ENCODE assay signal across 19 cellular contexts in genomic region chr1:198241553-198241952, GRCh38.
DNase-seq lines count a peak whose midpoint lies in the region; ATAC-seq and TF ChIP-seq lines count a peak whose summit lies in the region.
"Had no signal": no experiment of that assay in that cellular context is flagged by ENCODE, and none has a peak within 500 bp of the region (broad histone marks: within the 10 kb centered on the region; RNA-seq: fewer than 3 reads in every experiment).

No MANE protein-coding gene starts in this region.

- CTCF ChIA-PET in CD8-positive, alpha-beta memory T cell (lab: Charles Lee), result no interaction called here

- H3K27ac ChIP-seq in CD8-positive, alpha-beta memory T cell (ENCODE audit: low read depth, low read length), result no peak overlapping the region
- H3K27ac ChIP-seq in brain microvascular endothelial cell, result no peak overlapping the region
- H3K27ac ChIP-seq: 22Rv1, C4-2B, Peyer's patch had no signal

- H3K4me3 Mint-ChIP-seq in CD8-positive, alpha-beta memory T cell, result peak overlapping the region in 1 of 7 donors; percentile 1
- H3K4me3 Mint-ChIP-seq in activated T-helper 2 cell treated with anti-CD3 and anti-CD28 coated beads, Interferon-gamma antibody, Interleukin-2, Interleukin-4, amounts not matched to agents 10 μg/mL and 5 μg/mL and 100 μg/mL, durations not matched to agents 14 hours and 24 hours and 36 hours (ENCODE audit: low read depth), result no peak overlapping the region
- peak overlapping the region; percentile 77 for H3K4me3 Mint-ChIP-seq in natural killer cell treated with Interleukin-12 subunit alpha and Interleukin-12 subunit beta and Interleukin-15 and Interleukin-18, amount 100 ng/mL, for 72 hours
- H3K4me3 Mint-ChIP-seq: H9 had no signal

- H3K27me3 Mint-ChIP-seq in CD8-positive, alpha-beta memory T cell, result no peaks in the 10 kb centered on the region
- no peaks in the 10 kb centered on the region for H3K27me3 Mint-ChIP-seq in activated T-helper 2 cell treated with anti-CD3 and anti-CD28 coated beads, Interferon-gamma antibody, Interleukin-2, Interleukin-4, amounts not matched to agents 10 μg/mL and 5 μg/mL and 100 μg/mL, durations not matched to agents 14 hours and 24 hours and 36 hours (ENCODE audit: low read depth)
- no peaks in the 10 kb centered on the region for H3K27me3 Mint-ChIP-seq in natural killer cell treated with Interleukin-12 subunit alpha and Interleukin-12 subunit beta and Interleukin-15 and Interleukin-18, amount 100 ng/mL, for 72 hours

- peak; percentile 64 to 85 for ATAC-seq in activated CD4-positive, CD25-positive, alpha-beta regulatory T cell treated with anti-CD3 and anti-CD28 coated beads, Interleukin-2, amount 50 U/mL, for 24 hours
- ATAC-seq in natural killer cell treated with Interleukin-12 subunit alpha and Interleukin-12 subunit beta and Interleukin-15 and Interleukin-18, amount 100 ng/mL, for 72 hours, result peak; percentile 72 to 87
- ATAC-seq in HG03175 (IDR thresholded peaks at IDR 0.05; ENCODE audit: unreplicated experiment), result no peak
- ATAC-seq: Right ventricle myocardium inferior had no signal

- POLR2A ChIA-PET in CD8-positive, alpha-beta memory T cell (lab: Charles Lee), result no interaction called here

- H3K9me3 ChIP-seq in CD8-positive, alpha-beta memory T cell (ENCODE audit: low read length), result no peaks in the 10 kb centered on the region
- H3K9me3 ChIP-seq: Peyer's patch had no signal

- no peak for TF ChIP-seq CTCF in brain microvascular endothelial cell (IDR thresholded peaks at IDR 0.05; ENCODE audit: low read depth, low read length, missing control alignments)

- H3K36me3 ChIP-seq in CD8-positive, alpha-beta memory T cell (ENCODE audit: insufficient read depth, low read length), result no peaks in the 10 kb centered on the region
- peaks cover 14% of the 10 kb centered on the region for H3K36me3 ChIP-seq in brain microvascular endothelial cell (replicated peaks)
- H3K36me3 ChIP-seq: Peyer's patch had no signal

- H3K9me3 Mint-ChIP-seq in CD8-positive, alpha-beta memory T cell, result no peaks in the 10 kb centered on the region
- H3K9me3 Mint-ChIP-seq in activated T-helper 2 cell treated with anti-CD3 and anti-CD28 coated beads, Interferon-gamma antibody, Interleukin-2, Interleukin-4, amounts not matched to agents 10 μg/mL and 5 μg/mL and 100 μg/mL, durations not matched to agents 14 hours and 24 hours and 36 hours, result no peaks in the 10 kb centered on the region
- H3K9me3 Mint-ChIP-seq in natural killer cell treated with Interleukin-12 subunit alpha and Interleukin-12 subunit beta and Interleukin-15 and Interleukin-18, amount 100 ng/mL, for 72 hours, result no peaks in the 10 kb centered on the region
- H3K9me3 Mint-ChIP-seq: H9 had no signal

- no peak overlapping the region for H3K4me3 ChIP-seq in CD8-positive, alpha-beta memory T cell (ENCODE audit: low read length)
- H3K4me3 ChIP-seq in brain microvascular endothelial cell (ENCODE audit: low read depth, low read length), result no peak overlapping the region
- H3K4me3 ChIP-seq: Peyer's patch had no signal

- peaks cover 7 to 15% (median 7%) of the 10 kb centered on the region in 3 donors for H3K36me3 Mint-ChIP-seq in CD8-positive, alpha-beta memory T cell
- peaks cover 17% of the 10 kb centered on the region for H3K36me3 Mint-ChIP-seq in activated T-helper 2 cell treated with anti-CD3 and anti-CD28 coated beads, Interferon-gamma antibody, Interleukin-2, Interleukin-4, amounts not matched to agents 10 μg/mL and 5 μg/mL and 100 μg/mL, durations not matched to agents 14 hours and 24 hours and 36 hours (ENCODE audit: low read depth)
- no peaks in the 10 kb centered on the region for H3K36me3 Mint-ChIP-seq in natural killer cell treated with Interleukin-12 subunit alpha and Interleukin-12 subunit beta and Interleukin-15 and Interleukin-18, amount 100 ng/mL, for 72 hours

- peaks cover 47 to 58% (median 55%) of the 10 kb centered on the region in 3 donors for H3K4me1 Mint-ChIP-seq in CD8-positive, alpha-beta memory T cell
- peaks cover 19% of the 10 kb centered on the region for H3K4me1 Mint-ChIP-seq in activated T-helper 2 cell treated with anti-CD3 and anti-CD28 coated beads, Interferon-gamma antibody, Interleukin-2, Interleukin-4, amounts not matched to agents 10 μg/mL and 5 μg/mL and 100 μg/mL, durations not matched to agents 14 hours and 24 hours and 36 hours (ENCODE audit: low read depth)
- peaks cover 24 to 26% of the 10 kb centered on the region in 2 donors for H3K4me1 Mint-ChIP-seq in natural killer cell treated with Interleukin-12 subunit alpha and Interleukin-12 subunit beta and Interleukin-15 and Interleukin-18, amount 100 ng/mL, for 72 hours (ENCODE audit: low read depth in 2 of 2)

- in situ Hi-C loops in brain microvascular endothelial cell (cut with HindIII; ENCODE audit: low pct_ligation_motif_present, low sequenced_read_pairs), result no loop called here

- no peaks in the 10 kb centered on the region for H3K27me3 ChIP-seq in CD8-positive, alpha-beta memory T cell (ENCODE audit: insufficient read depth, low read length, poor library complexity, severe bottlenecking)
- no peaks in the 10 kb centered on the region for H3K27me3 ChIP-seq in brain microvascular endothelial cell (replicated peaks)
- H3K27me3 ChIP-seq: Peyer's patch had no signal

- peak overlapping the region in 5 of 8 donors; percentile 8 to 92 (median 83) for H3K27ac Mint-ChIP-seq in CD8-positive, alpha-beta memory T cell
- H3K27ac Mint-ChIP-seq in activated T-helper 2 cell treated with anti-CD3 and anti-CD28 coated beads, Interferon-gamma antibody, Interleukin-2, Interleukin-4, amounts not matched to agents 10 μg/mL and 5 μg/mL and 100 μg/mL, durations not matched to agents 14 hours and 24 hours and 36 hours, result peak overlapping the region; percentile 51
- peak overlapping the region; percentile 56 to 84 for H3K27ac Mint-ChIP-seq in natural killer cell treated with Interleukin-12 subunit alpha and Interleukin-12 subunit beta and Interleukin-15 and Interleukin-18, amount 100 ng/mL, for 72 hours
- H3K27ac Mint-ChIP-seq: H9 had no signal

- intact Hi-C loops in activated T-helper 2 cell treated with anti-CD3 and anti-CD28 coated beads, Interferon-gamma antibody, Interleukin-2, Interleukin-4, amounts not matched to agents 10 μg/mL and 5 μg/mL and 100 μg/mL, durations not matched to agents 14 hours and 24 hours and 36 hours (cut with micrococcal nuclease), result loop anchor here (2.0 kb wide), 1 partner anchor 17 kb away; no protein-coding TSS in a partner anchor

- peaks cover 4% of the 10 kb centered on the region for H3K4me1 ChIP-seq in CD8-positive, alpha-beta memory T cell (ENCODE audit: insufficient read depth, low read length)
- H3K4me1 ChIP-seq: Peyer's patch had no signal

- DNase-seq in activated CD4-positive, CD25-positive, alpha-beta regulatory T cell (lab: John Stamatoyannopoulos, UW), result no peak
- DNase-seq in CD8-positive, alpha-beta memory T cell, result no peak
- DNase-seq in activated T-helper 2 cell treated with anti-CD3 and anti-CD28 coated beads, Interferon-gamma antibody, Interleukin-2, Interleukin-4, amounts not matched to agents 10 μg/mL and 5 μg/mL and 100 μg/mL, durations not matched to agents 14 hours and 24 hours and 36 hours (ENCODE audit: low spot score), result no peak
- DNase-seq in natural killer cell treated with Interleukin-12 subunit alpha and Interleukin-12 subunit beta and Interleukin-15 and Interleukin-18, amount 100 ng/mL, for 72 hours (ENCODE audit: low spot score), result no peak
- DNase-seq in effector CD8-positive, alpha-beta T cell (lab: John Stamatoyannopoulos, UW), result no peak
- no peak for DNase-seq in brain microvascular endothelial cell
- DNase-seq: AML-193; DMS79 treated with DMSO at 0.1 percent for 48 hours; H9; NCI-H1092 treated with DMSO at 0.1 percent for 48 hours; NCI-H2081 treated with DMSO at 0.1 percent for 48 hours; NCI-H748 treated with DMSO at 0.1 percent for 48 hours; NK-92 treated with Interleukin-12 subunit alpha and Interleukin-12 subunit beta, amount 100 ng/mL, for 24 hours; Peyer's patch had no signal
